Comparison of ENCODE assay signal across 30 cellular contexts in the genomic region with DNA sequence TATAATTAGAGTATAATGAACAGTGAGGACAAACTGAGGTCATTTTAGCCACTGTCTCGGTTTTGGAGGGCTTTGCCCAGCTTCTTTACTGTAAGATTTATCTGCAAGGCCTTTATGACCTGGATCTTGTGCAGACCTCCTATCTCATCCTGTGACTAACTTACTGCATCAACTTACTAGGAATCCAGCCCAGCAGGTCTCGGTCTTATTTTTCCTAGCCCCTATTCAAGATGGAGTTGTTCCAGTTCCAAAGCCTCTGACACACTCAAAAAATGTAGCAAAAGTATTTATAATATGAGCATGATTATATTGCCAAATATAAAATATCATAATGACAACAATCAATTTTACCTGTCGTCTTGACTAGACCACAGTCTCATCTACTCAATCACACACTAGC.
DNase-seq lines count a peak whose midpoint lies in the region; ATAC-seq and TF ChIP-seq lines count a peak whose summit lies in the region.
"Had no signal": no experiment of that assay in that cellular context is flagged by ENCODE, and none has a peak within 500 bp of the region (broad histone marks: within the 10 kb centered on the region; RNA-seq: fewer than 3 reads in every experiment).

No MANE protein-coding gene starts in this region.

- H3K4me3 ChIP-seq in DND-41 (ENCODE audit: low read depth in 1 of 2, low read length in 2 of 2) = peak overlapping the region in 1 of 2 experiments; percentile 41; a peak in 1 of 4 replicates
- H3K4me3 ChIP-seq in trophoblast cell (ENCODE audit: low read depth, low read length) = no peak overlapping the region
- no peak overlapping the region for H3K4me3 ChIP-seq in adrenal gland
- H3K4me3 ChIP-seq: A549; BLaER1; BLaER1 treated with 17β-estradiol and CSF1 and Interleukin-3, amounts not matched to agents 10 nM and 100 nM had no signal

- no peak overlapping the region for H3K18ac ChIP-seq in trophoblast cell (ENCODE audit: low read length)

- peaks cover 93% of the 10 kb centered on the region for H3K4me1 ChIP-seq in DND-41 (ENCODE audit: insufficient read depth, low read length)
- H3K4me1 ChIP-seq in trophoblast cell (ENCODE audit: control insufficient read depth in 1 of 2, insufficient read depth in 2 of 2, low read length in 2 of 2) = no peaks in the 10 kb centered on the region
- H3K4me1 ChIP-seq in adrenal gland (replicated peaks in 1 of 2) = no peaks in the 10 kb centered on the region
- H3K4me1 ChIP-seq: A549, BE2C, Caco-2 had no signal

- H3K4me2 ChIP-seq in DND-41 (ENCODE audit: insufficient read depth, low read length) (peak overlapping the region; percentile 60), trophoblast cell (ENCODE audit: low read length) (no peak overlapping the region)
- H3K4me2 ChIP-seq: A549 had no signal

- no peak for TF ChIP-seq POLR2A in adrenal gland (IDR thresholded peaks at IDR 0.05)

- peak overlapping the region; percentile 52; the same call in 1 of the 2 replicates for H3K9ac ChIP-seq in DND-41 (ENCODE audit: low read depth, low read length)
- H3K9ac ChIP-seq in trophoblast cell (ENCODE audit: low read length) = no peak overlapping the region
- H3K9ac ChIP-seq: BLaER1; BLaER1 treated with 17β-estradiol and CSF1 and Interleukin-3, amounts not matched to agents 10 nM and 100 nM had no signal

- H4K91ac ChIP-seq in trophoblast cell (ENCODE audit: low read depth, low read length) = no peak overlapping the region

- H3K27ac ChIP-seq in DND-41 (ENCODE audit: low read length) = peak overlapping the region; percentile 95
- no peak overlapping the region for H3K27ac ChIP-seq in trophoblast cell (ENCODE audit: low read depth, low read length)
- no peak overlapping the region for H3K27ac ChIP-seq in adrenal gland
- H3K27ac ChIP-seq: 22Rv1; A549; BLaER1; BLaER1 treated with 17β-estradiol and CSF1 and Interleukin-3, amounts not matched to agents 10 nM and 100 nM; C4-2B had no signal

- WGBS in trophoblast cell (ENCODE audit: extremely low coverage, insufficient coverage, insufficient read length) = no CpG with 5 or more reads among the region's 3 CpGs
- WGBS in adrenal gland, 4 donors = 58 to 61% (median 59%) methylated on average over 3 of the region's 3 CpGs

- no peak overlapping the region for H2BK5ac ChIP-seq in trophoblast cell (ENCODE audit: low read depth, low read length, poor library complexity)

- H3K23ac ChIP-seq in trophoblast cell (ENCODE audit: low read length) = no peak overlapping the region

- no peaks in the 10 kb centered on the region for H3K27me3 ChIP-seq in DND-41 (ENCODE audit: insufficient read depth, low read length, poor library complexity)
- no peaks in the 10 kb centered on the region for H3K27me3 ChIP-seq in trophoblast cell (ENCODE audit: insufficient read depth, low read length)
- no peaks in the 10 kb centered on the region for H3K27me3 ChIP-seq in adrenal gland
- H3K27me3 ChIP-seq: BLaER1; BLaER1 treated with 17β-estradiol and CSF1 and Interleukin-3, amounts not matched to agents 10 nM and 100 nM had no signal

- H3K36me3 ChIP-seq in DND-41 (ENCODE audit: insufficient read depth, low read length) (no peaks in the 10 kb centered on the region), trophoblast cell (ENCODE audit: control insufficient read depth in 1 of 2, insufficient read depth in 2 of 2, low read length in 2 of 2) (no peaks in the 10 kb centered on the region), adrenal gland (replicated peaks in 1 of 2) (no peaks in the 10 kb centered on the region)
- H3K36me3 ChIP-seq: BE2C; BLaER1; BLaER1 treated with 17β-estradiol and CSF1 and Interleukin-3, amounts not matched to agents 10 nM and 100 nM had no signal

- no peak overlapping the region for H4K8ac ChIP-seq in trophoblast cell (ENCODE audit: low read depth, low read length)

- peaks cover 5% of the 10 kb centered on the region for H3K9me3 ChIP-seq in DND-41 (ENCODE audit: insufficient read depth, low read length, severe bottlenecking)
- peaks cover 22% of the 10 kb centered on the region for H3K9me3 ChIP-seq in trophoblast cell (ENCODE audit: insufficient read depth, low read depth, low read length)
- no peaks in the 10 kb centered on the region for H3K9me3 ChIP-seq in adrenal gland (replicated peaks in 1 of 3)
- H3K9me3 ChIP-seq: A549, BE2C, BLaER1, Caco-2 had no signal

- no peak for ATAC-seq in DND-41 (ENCODE audit: insufficient read depth, low read depth)
- ATAC-seq: A549; CD8-positive, alpha-beta T cell had no signal

- H3K79me2 ChIP-seq in DND-41 (ENCODE audit: insufficient read depth, low read length) (no peaks in the 10 kb centered on the region), trophoblast cell (ENCODE audit: control insufficient read depth, insufficient read depth, low read length, poor library complexity) (no peaks in the 10 kb centered on the region)

- no peak overlapping the region for H2AK5ac ChIP-seq in trophoblast cell (ENCODE audit: low read length)

- TF ChIP-seq CTCF in DND-41 (IDR thresholded peaks at IDR 0.05; ENCODE audit: borderline replicate concordance, extremely low read depth, low read length, poor library complexity, severe bottlenecking) = no peak
- no peak for TF ChIP-seq CTCF in adrenal gland (IDR thresholded peaks at IDR 0.05)

- H2BK12ac ChIP-seq in trophoblast cell (ENCODE audit: low read length) = no peak overlapping the region

- in situ Hi-C loops in KBM-7 (cut with MboI; ENCODE audit: low pct_unique_long_range_greater_than_20kb, low sequenced_read_pairs) = no loop called here

- DNase-seq in DND-41 (no peak), dedifferentiated amniotic fluid mesenchymal stem cell (ENCODE audit: extremely low spot score) (peak; percentile 13), trophoblast cell (peak; percentile 77 to 91), activated gamma-delta T cell (lab: John Stamatoyannopoulos, UW) (no peak), KBM-7 (no peak), adrenal gland (no peak)
- DNase-seq: 8988T; ACHN; AML-193; BE2C; C1 segment of cervical spinal cord; Caco-2; Calu3; CD4-positive, alpha-beta memory T cell; CD4-positive, alpha-beta T cell; CD4-positive, CD25-positive, alpha-beta regulatory T cell; CD8-positive, alpha-beta memory T cell; CD8-positive, alpha-beta T cell; COR-L47; DMS 273 treated with DMSO at 0.1 percent for 48 hours; DMS153; DMS53; DMS79; DMS79 treated with DMSO at 0.1 percent for 48 hours; EL had no signal

- no peak overlapping the region for H2BK120ac ChIP-seq in trophoblast cell (ENCODE audit: insufficient read depth, low read length, poor library complexity)

- H4K12ac ChIP-seq in trophoblast cell (ENCODE audit: low read depth, low read length) = no peak overlapping the region

- no peak overlapping the region for H2AFZ ChIP-seq in DND-41 (ENCODE audit: low read depth, low read length)
- H2AFZ ChIP-seq in trophoblast cell (ENCODE audit: insufficient read depth, low read length, poor library complexity) = no peak overlapping the region

- H3K4ac ChIP-seq in trophoblast cell (ENCODE audit: low read depth, low read length) = no peak overlapping the region

- no peak overlapping the region for H3K14ac ChIP-seq in trophoblast cell (ENCODE audit: low read length)

- no peaks in the 10 kb centered on the region for H3K79me1 ChIP-seq in trophoblast cell (ENCODE audit: low read length)

- intact Hi-C loops in adrenal gland (cut with DNase I) = no loop called here

- no peaks in the 10 kb centered on the region for H4K20me1 ChIP-seq in DND-41 (ENCODE audit: insufficient read depth, low read length)
- H4K20me1 ChIP-seq: BLaER1; BLaER1 treated with 17β-estradiol and CSF1 and Interleukin-3, amounts not matched to agents 10 nM and 100 nM had no signal

Comparison
In these comparisons a context has a peak if more than half of its experiments do, and no peak if none do; other contexts are left out.
1. DNase-seq: peak in dedifferentiated amniotic fluid mesenchymal stem cell (single experiment) and trophoblast cell (2 of 2); none in DND-41 (single experiment), activated gamma-delta T cell (single experiment), KBM-7 (single experiment) and adrenal gland (0 of 7).